33 cellular contexts compared by ENCODE assay signal in the genomic region with DNA sequence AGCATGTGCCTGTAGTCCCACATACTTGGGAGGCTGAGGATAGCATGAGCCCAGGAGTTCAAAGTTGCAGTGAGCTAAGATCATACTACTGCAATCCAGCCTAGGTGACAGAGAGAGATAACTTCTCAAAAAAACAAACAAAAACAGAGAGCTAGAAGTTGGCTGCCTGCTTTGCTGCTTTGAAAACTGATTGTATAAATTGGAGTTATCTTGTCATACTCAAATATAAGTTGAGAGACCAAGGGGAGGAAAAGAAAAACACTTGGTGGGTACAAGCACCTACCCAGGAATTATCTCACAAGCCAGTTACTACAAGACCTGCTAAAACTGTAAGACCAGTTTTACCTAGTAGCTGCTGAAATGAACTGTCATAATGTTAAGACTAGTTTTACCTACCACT.
"Had no signal": no experiment of that assay in that cellular context is flagged by ENCODE, and none has a peak within 500 bp of the region (broad histone marks: within the 10 kb centered on the region; RNA-seq: fewer than 3 reads in every experiment).

No MANE protein-coding gene starts in this region.

- DNase-seq: activated B cell treated with CpG ODN at 0.5 μM for 24 hours; activated CD4-positive, alpha-beta memory T cell treated with anti-CD3 and anti-CD28 coated beads for 36 hours; activated CD4-positive, alpha-beta T cell treated with anti-CD3 and anti-CD28 coated beads for 4 hours; activated CD4-positive, alpha-beta T cell treated with anti-CD3 and anti-CD28 coated beads, Interleukin-2, amount 10 ng/mL, durations not matched to agents 24 days and 14 days; activated CD4-positive, alpha-beta T cell treated with anti-CD3 and anti-CD28 coated beads, Interleukin-2, amount 50 U/mL, for 1 hour; activated CD4-positive, alpha-beta T cell treated with anti-CD3 and anti-CD28 coated beads, Interleukin-2, amount 50 U/mL, for 4 hours; activated CD4-positive, CD25-positive, alpha-beta regulatory T cell treated with anti-CD3 and anti-CD28 coated beads, Interleukin-2, amount 50 U/mL, for 72 hours; activated CD8-positive, alpha-beta memory T cell treated with anti-CD3 and anti-CD28 coated beads, Interleukin-2, amount 50 U/mL, for 4 hours; activated CD8-positive, alpha-beta T cell treated with anti-CD3 and anti-CD28 coated beads for 36 hours; activated effector memory CD4-positive, alpha-beta T cell treated with anti-CD3 and anti-CD28 coated beads, Interleukin-2, amount 50 U/mL, for 16 hours; activated gamma-delta T cell treated with Interleukin-2 at 50 U/mL for 16 hours; activated naive CD4-positive, alpha-beta T cell; activated naive CD4-positive, alpha-beta T cell treated with anti-CD3 and anti-CD28 coated beads for 36 hours; activated naive CD4-positive, alpha-beta T cell treated with anti-CD3 and anti-CD28 coated beads, Interleukin-2, amount 50 U/mL, for 16 hours; activated naive CD8-positive, alpha-beta T cell treated with anti-CD3 and anti-CD28 coated beads for 36 hours; activated T-cell treated with anti-CD3 and anti-CD28 coated beads for 4 hours; activated T-cell treated with anti-CD3 and anti-CD28 coated beads, Interleukin-2, amount 50 U/mL, for 1 hour; activated T-cell treated with anti-CD3 and anti-CD28 coated beads, Interleukin-2, amount 50 U/mL, for 4 hours; adrenal gland; amniotic stem cell; aorta; body of pancreas; brain microvascular endothelial cell; central memory CD4-positive, alpha-beta T cell; T-helper 1 cell; T-helper 2 cell; T-helper 9 cell had no signal

- H3K27me3 ChIP-seq: adrenal gland, body of pancreas, brain microvascular endothelial cell, breast epithelium had no signal

- H3K27ac ChIP-seq: adrenal gland, body of pancreas, brain microvascular endothelial cell, breast epithelium, VCaP had no signal

- ATAC-seq: activated CD8-positive, alpha-beta T cell treated with anti-CD3 and anti-CD28 coated beads for 36 hours; activated naive CD4-positive, alpha-beta T cell treated with anti-CD3 and anti-CD28 coated beads, Interleukin-2, amount 50 U/mL, for 72 hours; activated T-cell treated with anti-CD3 and anti-CD28 coated beads, Interleukin-2, amount 50 U/mL, for 4 hours; activated T-helper 17 cell treated with anti-CD3 and anti-CD28 coated beads, Interleukin-2, amount 50 U/mL, for 72 hours; body of pancreas had no signal

- H3K36me3 ChIP-seq: adrenal gland, brain microvascular endothelial cell, breast epithelium had no signal

- H3K4me3 ChIP-seq: adrenal gland, body of pancreas, breast epithelium had no signal

- H3K4me1 ChIP-seq: adrenal gland, body of pancreas, breast epithelium had no signal

- FAIRE-seq: astrocyte, TTC549 had no signal

- H3K9me3 ChIP-seq: adrenal gland had no signal
